In genomic region chr22:46676881-46677280, GRCh38 we compare ENCODE assay signal across 29 cellular contexts. TPM values are rescaled to one million over a fixed set of nuclear protein-coding genes. Genes with fewer than 3 reads are reported as not detected.
A peak's percentile ranks its signal among the peaks of the same experiment; 100 is the strongest.
DNase-seq lines count a peak whose midpoint lies in the region; ATAC-seq and TF ChIP-seq lines count a peak whose summit lies in the region.
"Had no signal": no experiment of that assay in that cellular context is flagged by ENCODE, and none has a peak within 500 bp of the region (broad histone marks: within the 10 kb centered on the region; RNA-seq: fewer than 3 reads in every experiment).

No MANE protein-coding gene starts in this region.

- H3K27me3 Mint-ChIP-seq in activated CD4-positive, alpha-beta memory T cell treated with anti-CD3 and anti-CD28 coated beads for 36 hours: no peaks in the 10 kb centered on the region
- no peaks in the 10 kb centered on the region for H3K27me3 Mint-ChIP-seq in activated CD4-positive, alpha-beta memory T cell treated with anti-CD3 and anti-CD28 coated beads, Interleukin-2, amount 10 ng/mL, durations not matched to agents 7 days and 5 days
- H3K27me3 Mint-ChIP-seq: CD4-positive, alpha-beta memory T cell had no signal

- no peak overlapping the region for H3K9ac ChIP-seq in skeletal muscle tissue (ENCODE audit: low read depth in 1 of 3, low read length in 3 of 3)

- H3K27ac ChIP-seq in heart left ventricle: peak overlapping the region in 8 of 12 donors; percentile 11 to 74 (median 52)
- peak overlapping the region; percentile 66 for H3K27ac ChIP-seq in left ventricle myocardium inferior (replicated peaks)
- H3K27ac ChIP-seq in skeletal muscle tissue (ENCODE audit: low read depth, low read length): peak overlapping the region; percentile 51
- H3K27ac ChIP-seq: body of pancreas, esophagus squamous epithelium, foreskin keratinocyte, pancreas, PC-9 had no signal

- H3K27me3 ChIP-seq in heart left ventricle: no peaks in the 10 kb centered on the region
- H3K27me3 ChIP-seq in left ventricle myocardium inferior (ENCODE audit: low read depth): no peaks in the 10 kb centered on the region
- no peaks in the 10 kb centered on the region for H3K27me3 ChIP-seq in skeletal muscle tissue (ENCODE audit: control insufficient read depth in 3 of 3, insufficient read depth in 3 of 3, low read length in 3 of 3)
- H3K27me3 ChIP-seq: body of pancreas, dorsolateral prefrontal cortex, esophagus squamous epithelium, foreskin keratinocyte, pancreas, tibial nerve had no signal

- ATAC-seq in heart left ventricle (peak; percentile 3 to 38 (median 11)), GM21786 (IDR thresholded peaks at IDR 0.05; ENCODE audit: unreplicated experiment) (no peak)
- ATAC-seq: body of pancreas, foreskin keratinocyte, HCT116, pancreas, SK-N-SH treated with all-trans-retinoic acid at 6 μM for 48 hours had no signal

- TF ChIP-seq CTCF in heart left ventricle (IDR thresholded peaks at IDR 0.05): no peak
- no peak for TF ChIP-seq CTCF in left ventricle myocardium inferior (IDR thresholded peaks at IDR 0.05; ENCODE audit: borderline replicate concordance)

- H3K27ac Mint-ChIP-seq in activated CD4-positive, alpha-beta memory T cell treated with anti-CD3 and anti-CD28 coated beads for 36 hours: peak overlapping the region; percentile 64
- H3K27ac Mint-ChIP-seq in activated CD4-positive, alpha-beta memory T cell treated with anti-CD3 and anti-CD28 coated beads, Interleukin-2, amount 10 ng/mL, durations not matched to agents 7 days and 5 days: no peak overlapping the region

- H3K9me3 ChIP-seq in heart left ventricle (no peaks in the 10 kb centered on the region), left ventricle myocardium inferior (replicated peaks) (no peaks in the 10 kb centered on the region), skeletal muscle tissue (ENCODE audit: control insufficient read depth in 3 of 3, low read length in 3 of 3) (no peaks in the 10 kb centered on the region)
- H3K9me3 ChIP-seq: body of pancreas, esophagus squamous epithelium, pancreas, tibial nerve had no signal

- H3K4me1 Mint-ChIP-seq in activated CD4-positive, alpha-beta memory T cell treated with anti-CD3 and anti-CD28 coated beads for 36 hours (ENCODE audit: low read depth): peaks cover 47% of the 10 kb centered on the region
- peaks cover 27% of the 10 kb centered on the region for H3K4me1 Mint-ChIP-seq in activated CD4-positive, alpha-beta memory T cell treated with anti-CD3 and anti-CD28 coated beads, Interleukin-2, amount 10 ng/mL, durations not matched to agents 7 days and 5 days
- H3K4me1 Mint-ChIP-seq: neural crest cell had no signal

- CTCF ChIA-PET in activated CD4-positive, alpha-beta memory T cell treated with anti-CD3 and anti-CD28 coated beads for 36 hours (lab: Charles Lee): interaction anchor here (1.4 kb wide), 1 partner anchor 113 kb away, joined by 6 read pairs; no protein-coding TSS in a partner anchor
- CTCF ChIA-PET in activated CD4-positive, alpha-beta memory T cell treated with anti-CD3 and anti-CD28 coated beads, Interleukin-2, amount 10 ng/mL, durations not matched to agents 7 days and 5 days (lab: Charles Lee): no interaction called here

- intact Hi-C loops in activated CD4-positive, alpha-beta memory T cell treated with anti-CD3 and anti-CD28 coated beads for 36 hours (cut with micrococcal nuclease): no loop called here
- intact Hi-C loops in heart left ventricle (cut with DNase I) (loop anchor here in 3 of 10 donors (5.0 kb wide), 3 partner anchors 100 to 315 kb away; no protein-coding TSS in a partner anchor), cardiac septum (cut with DNase I) (no loop called here), left ventricle myocardium inferior (cut with micrococcal nuclease) (loop anchor here (10.0 kb wide), 1 partner anchor 112 kb away; no protein-coding TSS in a partner anchor)

- H3K36me3 ChIP-seq in heart left ventricle (peaks cover 0 to 61% (median 35%) of the 10 kb centered on the region in 9 donors), left ventricle myocardium inferior (peaks cover 49% of the 10 kb centered on the region), skeletal muscle tissue (ENCODE audit: control insufficient read depth in 3 of 3, insufficient read depth in 3 of 3, low read length in 3 of 3) (peaks cover 10 to 18% (median 12%) of the 10 kb centered on the region in 3 donors)

- peak overlapping the region; percentile 87 for H3K4me3 Mint-ChIP-seq in activated CD4-positive, alpha-beta memory T cell treated with anti-CD3 and anti-CD28 coated beads for 36 hours
- H3K4me3 Mint-ChIP-seq in activated CD4-positive, alpha-beta memory T cell treated with anti-CD3 and anti-CD28 coated beads, Interleukin-2, amount 10 ng/mL, durations not matched to agents 7 days and 5 days: no peak overlapping the region
- H3K4me3 Mint-ChIP-seq: neural crest cell had no signal

- H3K4me3 ChIP-seq in heart left ventricle: no peak overlapping the region
- H3K4me3 ChIP-seq in left ventricle myocardium inferior: no peak overlapping the region
- no peak overlapping the region for H3K4me3 ChIP-seq in skeletal muscle tissue (ENCODE audit: low read length in 3 of 3)
- H3K4me3 ChIP-seq: body of pancreas, dorsolateral prefrontal cortex, esophagus squamous epithelium, pancreas, PC-9, tibial nerve had no signal

- H3K36me3 Mint-ChIP-seq in activated CD4-positive, alpha-beta memory T cell treated with anti-CD3 and anti-CD28 coated beads for 36 hours: peaks cover 13% of the 10 kb centered on the region
- peaks cover 7% of the 10 kb centered on the region for H3K36me3 Mint-ChIP-seq in activated CD4-positive, alpha-beta memory T cell treated with anti-CD3 and anti-CD28 coated beads, Interleukin-2, amount 10 ng/mL, durations not matched to agents 7 days and 5 days (ENCODE audit: low read depth)

- 67 to 80% (median 73%) methylated on average over 14 of the region's 14 CpGs for WGBS in heart left ventricle, 4 donors

- POLR2A ChIA-PET in activated CD4-positive, alpha-beta memory T cell treated with anti-CD3 and anti-CD28 coated beads for 36 hours (lab: Charles Lee): no interaction called here
- POLR2A ChIA-PET in activated CD4-positive, alpha-beta memory T cell treated with anti-CD3 and anti-CD28 coated beads, Interleukin-2, amount 10 ng/mL, durations not matched to agents 7 days and 5 days (lab: Charles Lee): no interaction called here

- peaks cover 0 to 45% (median 13%) of the 10 kb centered on the region in 12 donors for H3K4me1 ChIP-seq in heart left ventricle
- H3K4me1 ChIP-seq in left ventricle myocardium inferior: peaks cover 74% of the 10 kb centered on the region
- H3K4me1 ChIP-seq in skeletal muscle tissue (ENCODE audit: control insufficient read depth in 3 of 3, insufficient read depth in 3 of 3, low read length in 3 of 3): peaks cover 14 to 31% (median 30%) of the 10 kb centered on the region in 3 donors
- H3K4me1 ChIP-seq: body of pancreas, foreskin keratinocyte, pancreas had no signal

- DNase-seq in activated CD4-positive, alpha-beta memory T cell treated with anti-CD3 and anti-CD28 coated beads for 36 hours: no peak
- no peak for DNase-seq in activated CD4-positive, alpha-beta memory T cell treated with anti-CD3 and anti-CD28 coated beads, Interleukin-2, amount 10 ng/mL, durations not matched to agents 7 days and 5 days
- DNase-seq in heart left ventricle: peak in 2 of 5 donors; percentile 57 to 73
- no peak for DNase-seq in cardiac septum (ENCODE audit: low spot score)
- DNase-seq in left ventricle myocardium inferior: no peak
- DNase-seq in germinal center (ENCODE audit: low spot score): no peak
- DNase-seq: body of pancreas; CD4-positive, alpha-beta memory T cell; DND-41; dorsolateral prefrontal cortex; esophagus squamous epithelium; GF-D8; mesendoderm; MV-4-11; NCI-H1436; NCI-H2081 treated with DMSO at 0.1 percent for 48 hours; NCI-H345; PC-9; retina; stimulated activated CD4-positive, alpha-beta T cell treated with anti-CD3 and anti-CD28 coated beads, Interleukin-1b, Interleukin-23, amount 100 ng/mL, for 48 hours; T-helper 2 cell had no signal

- no peaks in the 10 kb centered on the region for H3K9me3 Mint-ChIP-seq in activated CD4-positive, alpha-beta memory T cell treated with anti-CD3 and anti-CD28 coated beads for 36 hours
- H3K9me3 Mint-ChIP-seq in activated CD4-positive, alpha-beta memory T cell treated with anti-CD3 and anti-CD28 coated beads, Interleukin-2, amount 10 ng/mL, durations not matched to agents 7 days and 5 days: no peaks in the 10 kb centered on the region
- H3K9me3 Mint-ChIP-seq: CD4-positive, alpha-beta memory T cell; neural crest cell had no signal

- TF ChIP-seq POLR2A in heart left ventricle (IDR thresholded peaks at IDR 0.05): no peak

RNA-seq across cellular contexts. Expression of gene GRAMD4, which starts 56.7 kb away (rescaled TPM):
- 10 to 100 TPM; 50.4 to 52.0 TPM for total RNA-seq in activated CD4-positive, alpha-beta memory T cell treated with anti-CD3 and anti-CD28 coated beads for 36 hours
- total RNA-seq in activated CD4-positive, alpha-beta memory T cell treated with anti-CD3 and anti-CD28 coated beads, Interleukin-2, amount 10 ng/mL, durations not matched to agents 7 days and 5 days: 10 to 100 TPM; 52.9 to 54.8 TPM
- total RNA-seq in heart left ventricle (100 to 1,000 TPM in 2 of 9 donors, 10 to 100 TPM in 7; 31.2 to 122 (median 72.5) TPM), cardiac septum (64.8 TPM), left ventricle myocardium inferior (77.6 TPM), skeletal muscle tissue (26.1 TPM)
- 10 to 100 TPM; 22.4 to 53.2 TPM for polyA plus RNA-seq in heart left ventricle
